Comparison of ENCODE assay signal across 34 cellular contexts in genomic region chr10:126586878-126587277, GRCh38.
"Had no signal": no experiment of that assay in that cellular context is flagged by ENCODE, and none has a peak within 500 bp of the region (broad histone marks: within the 10 kb centered on the region; RNA-seq: fewer than 3 reads in every experiment).

No MANE protein-coding gene starts in this region.

- H3K4me3 ChIP-seq: MG63 had no signal

- H3K9ac ChIP-seq: KMS-11 had no signal

- H3K4me2 ChIP-seq: KMS-11 had no signal

- DNase-seq: Karpas-422, Kasumi-1, MG63, MM.1S, MV-4-11, NCI-H1048, NCI-H1092, NCI-H1092 treated with DMSO at 0.1 percent for 48 hours, NCI-H1105, NCI-H1105 treated with DMSO at 0.1 percent for 48 hours, NCI-H1417, NCI-H1417 treated with DMSO at 0.1 percent for 48 hours, NCI-H1436, NCI-H1436 treated with DMSO at 0.1 percent for 48 hours, NCI-H146, NCI-H1694, NCI-H1694 treated with DMSO at 0.1 percent for 48 hours, NCI-H187, NCI-H187 treated with DMSO at 0.1 percent for 48 hours, NCI-H1930, NCI-H2029, NCI-H2029 treated with DMSO at 0.1 percent for 48 hours, NCI-H2081, NCI-H2107, NCI-H2171, NCI-H2171 treated with DMSO at 0.1 percent for 48 hours, NCI-H2227 treated with DMSO at 0.1 percent for 48 hours, NCI-H226, NCI-H345, NCI-H446, NCI-H446 treated with DMSO at 0.1 percent for 48 hours, NCI-H510A, NCI-H510A treated with DMSO at 0.1 percent for 48 hours had no signal

- H3K27ac ChIP-seq: KMS-11 had no signal

- H3K36me3 ChIP-seq: MG63 had no signal

- H3K9me3 ChIP-seq: MG63 had no signal
